ENCODE assay signal across 7 cellular contexts in the genomic region with DNA sequence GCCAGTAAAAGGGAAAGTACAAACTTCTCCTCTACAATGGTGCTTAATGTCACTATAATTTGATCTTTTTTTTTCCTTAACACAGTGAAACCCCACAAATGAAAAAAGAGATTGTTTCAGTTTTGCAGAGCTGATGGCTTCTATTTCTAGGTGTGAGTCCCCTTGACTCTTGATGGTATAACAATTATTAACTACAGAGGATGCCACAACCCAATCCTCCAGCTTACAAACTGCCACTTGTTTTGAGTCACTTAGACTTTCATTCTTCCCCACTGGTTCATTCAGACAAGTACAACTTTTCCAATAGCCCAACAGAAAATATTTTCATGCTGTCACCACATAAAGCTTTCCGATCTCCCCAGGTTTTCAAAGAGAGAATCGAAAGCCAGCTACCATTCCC.
"Had no signal": no experiment of that assay in that cellular context is flagged by ENCODE, and none has a peak within 500 bp of the region (broad histone marks: within the 10 kb centered on the region; RNA-seq: fewer than 3 reads in every experiment).

No MANE protein-coding gene starts in this region.

- DNase-seq: activated effector memory CD4-positive, alpha-beta T cell treated with Interleukin-2 at 50 U/mL for 16 hours; amygdala; dermis blood vessel endothelial cell; pancreas; stimulated activated CD4-positive, alpha-beta T cell treated with anti-CD3 and anti-CD28 coated beads, Interleukin-4, amount 100 ng/mL, for 1 hour; stimulated activated CD8-positive, alpha-beta memory T cell treated with anti-CD3 and anti-CD28 coated beads, Interleukin-4, amount 100 ng/mL, for 48 hours; stimulated activated naive CD8-positive, alpha-beta T cell treated with anti-CD3 and anti-CD28 coated beads, Interleukin-15, Interleukin-2, amounts not matched to agents 100 U/mL and 50 U/mL, for 24 hours had no signal

- FAIRE-seq: pancreas had no signal

- ATAC-seq: pancreas; stimulated activated naive CD8-positive, alpha-beta T cell treated with anti-CD3 and anti-CD28 coated beads, Interleukin-15, Interleukin-2, amounts not matched to agents 100 U/mL and 50 U/mL, for 24 hours had no signal
